In the genomic region with DNA sequence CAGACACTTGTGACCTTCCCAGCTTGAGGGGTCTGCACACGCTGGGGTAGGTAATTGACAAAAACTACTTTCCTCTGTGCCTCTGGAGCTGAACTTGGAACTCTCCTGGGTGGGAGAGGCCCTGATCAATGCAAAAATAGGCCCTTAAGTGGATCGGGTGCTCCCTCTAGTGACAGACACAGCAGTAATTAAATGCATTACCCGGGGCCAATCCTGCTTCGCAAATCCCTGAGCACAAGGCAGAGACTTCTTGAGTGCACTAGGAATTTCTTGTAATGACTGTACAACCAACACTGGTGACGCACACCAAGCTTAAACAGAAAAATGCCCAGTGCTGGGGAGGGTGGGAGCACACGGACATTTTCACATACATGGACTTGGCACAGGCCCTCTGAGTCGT, we compare ENCODE assay signal across 8 cellular contexts. TPM values are rescaled to one million over a fixed set of nuclear protein-coding genes. Genes with fewer than 3 reads are reported as not detected.
DNase-seq lines count a peak whose midpoint lies in the region; ATAC-seq and TF ChIP-seq lines count a peak whose summit lies in the region.

No MANE protein-coding gene starts in this region.

- no peak overlapping the region for H3K9ac ChIP-seq in colonic mucosa (ENCODE audit: low read depth in 2 of 2, low read length in 2 of 2)

- DNase-seq in A172 (ENCODE audit: low spot score) (peak; percentile 90), GM10266 (ENCODE audit: extremely low spot score) (peak; percentile 63), NCI-H2081 treated with DMSO at 0.1 percent for 48 hours (lab: John Stamatoyannopoulos, UW) (peak; percentile 34), WTC11 (ENCODE audit: low spot score) (peak; percentile 71), colonic mucosa (peak; percentile 73), right lobe of liver (peak in 2 of 3 donors; percentile 35 to 61)
- DNase-seq in stimulated activated naive B cell treated with anti-CD40 and anti-IgM and Interleukin-4, amounts not matched to agents 10 μg/mL and 1 μg/mL and 100 μg/mL, for 72 hours: no peak

- H3K36me3 ChIP-seq in colonic mucosa: no peaks in the 10 kb centered on the region
- H3K36me3 ChIP-seq in right lobe of liver: no peaks in the 10 kb centered on the region

- TF ChIP-seq CTCF in GM10266 (IDR thresholded peaks at IDR 0.05; ENCODE audit: control insufficient read depth, insufficient read depth, low read depth, missing control alignments): peak; percentile 77
- TF ChIP-seq CTCF in WTC11 (IDR thresholded peaks at IDR 0.05): peak; percentile 40
- peak; percentile 55 for TF ChIP-seq CTCF in colonic mucosa (IDR thresholded peaks at IDR 0.05)
- TF ChIP-seq CTCF in right lobe of liver (IDR thresholded peaks at IDR 0.05): peak; percentile 68 to 81 (median 72)

- CTCF ChIA-PET in WTC11 (lab: Charles Lee): interaction anchor here (0.6 to 3.2 kb wide), 41 partner anchors 10 to 537 kb away, joined by 3 to 16 read pairs (median 4); a partner anchor contains a TSS

- POLR2A ChIA-PET in WTC11 (lab: Charles Lee): interaction anchor here (0.7 to 0.9 kb wide), 2 partner anchors 79 to 202 kb away, joined by 4 read pairs; no protein-coding TSS in a partner anchor

- no peaks in the 10 kb centered on the region for H3K9me3 Mint-ChIP-seq in WTC11
- no peaks in the 10 kb centered on the region for H3K9me3 Mint-ChIP-seq in stimulated activated naive B cell treated with anti-CD40 and anti-IgM and Interleukin-4, amounts not matched to agents 10 μg/mL and 1 μg/mL and 100 μg/mL, for 72 hours

- H3K27me3 ChIP-seq in colonic mucosa (no peaks in the 10 kb centered on the region), right lobe of liver (no peaks in the 10 kb centered on the region)

- H3K9me3 ChIP-seq in colonic mucosa (no peaks in the 10 kb centered on the region), right lobe of liver (no peaks in the 10 kb centered on the region)

- H3K4me3 Mint-ChIP-seq in WTC11: no peak overlapping the region
- no peak overlapping the region for H3K4me3 Mint-ChIP-seq in stimulated activated naive B cell treated with anti-CD40 and anti-IgM and Interleukin-4, amounts not matched to agents 10 μg/mL and 1 μg/mL and 100 μg/mL, for 72 hours

- H3K27me3 Mint-ChIP-seq in WTC11 (ENCODE audit: low read depth): peaks cover 78% of the 10 kb centered on the region
- peaks cover 13 to 15% of the 10 kb centered on the region in 2 donors for H3K27me3 Mint-ChIP-seq in stimulated activated naive B cell treated with anti-CD40 and anti-IgM and Interleukin-4, amounts not matched to agents 10 μg/mL and 1 μg/mL and 100 μg/mL, for 72 hours

- intact Hi-C loops in colonic mucosa (cut with DNase I): loop anchor here (5.0 kb wide), 2 partner anchors 126 to 276 kb away; no protein-coding TSS in a partner anchor
- intact Hi-C loops in right lobe of liver (cut with DNase I): loop anchor here in 1 of 2 donors (10.0 kb wide), 2 partner anchors 123 to 273 kb away; a partner anchor contains a TSS

- H3K4me3 ChIP-seq in colonic mucosa: no peak overlapping the region
- H3K4me3 ChIP-seq in right lobe of liver: no peak overlapping the region

- peaks cover 2% of the 10 kb centered on the region for H3K4me1 Mint-ChIP-seq in WTC11
- no peaks in the 10 kb centered on the region for H3K4me1 Mint-ChIP-seq in stimulated activated naive B cell treated with anti-CD40 and anti-IgM and Interleukin-4, amounts not matched to agents 10 μg/mL and 1 μg/mL and 100 μg/mL, for 72 hours

- 1% methylated on average over 6 of the region's 7 CpGs for WGBS in right lobe of liver (ENCODE audit: insufficient coverage, low coverage, low lambda C conversion rate, missing lambda C conversion rate)

- no peak overlapping the region; the same call in 1 of the 2 replicates for H3K27ac Mint-ChIP-seq in WTC11
- H3K27ac Mint-ChIP-seq in stimulated activated naive B cell treated with anti-CD40 and anti-IgM and Interleukin-4, amounts not matched to agents 10 μg/mL and 1 μg/mL and 100 μg/mL, for 72 hours: no peak overlapping the region

- ATAC-seq in WTC11 (peak; percentile 97), right lobe of liver (peak; percentile 90 to 98 (median 92)), HG03045 (IDR thresholded peaks at IDR 0.05; ENCODE audit: unreplicated experiment) (no peak)
- peak; percentile 64 to 86 for ATAC-seq in stimulated activated naive B cell treated with anti-CD40 and anti-IgM and Interleukin-4, amounts not matched to agents 10 μg/mL and 1 μg/mL and 100 μg/mL, for 72 hours (replicated peaks)

- no peak for TF ChIP-seq POLR2A in right lobe of liver (IDR thresholded peaks at IDR 0.05)

- no peaks in the 10 kb centered on the region for H3K36me3 Mint-ChIP-seq in WTC11
- no peaks in the 10 kb centered on the region for H3K36me3 Mint-ChIP-seq in stimulated activated naive B cell treated with anti-CD40 and anti-IgM and Interleukin-4, amounts not matched to agents 10 μg/mL and 1 μg/mL and 100 μg/mL, for 72 hours

- no peaks in the 10 kb centered on the region for H3K4me1 ChIP-seq in colonic mucosa
- no peaks in the 10 kb centered on the region for H3K4me1 ChIP-seq in right lobe of liver

- H3K27ac ChIP-seq in colonic mucosa (no peak overlapping the region), right lobe of liver (no peak overlapping the region)

TF ChIP-seq in WTC11, 78 proteins besides CTCF, POLR2A, EP300 and RAD21:
- TF ChIP-seq, protein P1, sequence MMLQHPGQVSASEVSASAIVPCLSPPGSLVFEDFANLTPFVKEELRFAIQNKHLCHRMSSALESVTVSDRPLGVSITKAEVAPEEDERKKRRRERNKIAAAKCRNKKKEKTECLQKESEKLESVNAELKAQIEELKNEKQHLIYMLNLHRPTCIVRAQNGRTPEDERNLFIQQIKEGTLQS (CRISPR knock-in tag; conservative IDR thresholded peaks at IDR 0.05): no peak
- TF ChIP-seq, protein P2, sequence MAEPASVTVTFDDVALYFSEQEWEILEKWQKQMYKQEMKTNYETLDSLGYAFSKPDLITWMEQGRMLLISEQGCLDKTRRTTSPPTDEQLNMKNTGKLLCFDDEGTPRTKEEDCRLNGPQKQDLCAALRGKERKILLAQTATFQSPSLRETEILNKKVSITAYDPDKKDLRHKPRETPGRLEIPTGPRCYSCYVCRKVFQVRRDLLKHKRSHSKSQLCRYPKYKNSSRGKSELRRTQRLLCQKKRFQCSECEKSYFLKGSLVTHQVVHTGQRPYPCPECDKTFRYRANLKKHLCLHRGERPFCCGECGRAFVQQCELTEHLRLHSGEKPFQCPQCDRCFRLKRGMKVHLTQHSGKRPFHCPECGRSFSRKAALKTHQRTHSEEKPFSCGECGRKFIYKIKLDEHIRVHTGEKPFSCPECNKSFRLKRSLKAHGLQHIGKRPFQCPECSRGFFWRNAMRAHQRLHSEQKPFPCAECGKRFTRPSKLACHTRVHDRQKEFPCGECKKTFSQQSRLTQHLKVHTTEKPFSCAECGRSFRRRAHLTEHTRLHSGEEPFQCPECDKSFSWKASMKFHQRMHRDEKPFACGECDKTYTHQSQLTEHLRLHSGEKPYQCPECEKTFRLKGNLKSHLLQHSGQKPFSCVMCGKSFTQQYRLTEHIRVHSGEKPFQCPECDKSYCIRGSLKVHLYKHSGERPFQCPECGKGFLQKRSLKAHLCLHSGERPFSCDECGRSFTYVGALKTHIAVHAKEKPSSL (CRISPR knock-in tag; conservative IDR thresholded peaks at IDR 0.05): no peak
- no peak for TF ChIP-seq EMX1 (CRISPR knock-in tag; IDR thresholded peaks at IDR 0.05)
- TF ChIP-seq, protein P3, sequence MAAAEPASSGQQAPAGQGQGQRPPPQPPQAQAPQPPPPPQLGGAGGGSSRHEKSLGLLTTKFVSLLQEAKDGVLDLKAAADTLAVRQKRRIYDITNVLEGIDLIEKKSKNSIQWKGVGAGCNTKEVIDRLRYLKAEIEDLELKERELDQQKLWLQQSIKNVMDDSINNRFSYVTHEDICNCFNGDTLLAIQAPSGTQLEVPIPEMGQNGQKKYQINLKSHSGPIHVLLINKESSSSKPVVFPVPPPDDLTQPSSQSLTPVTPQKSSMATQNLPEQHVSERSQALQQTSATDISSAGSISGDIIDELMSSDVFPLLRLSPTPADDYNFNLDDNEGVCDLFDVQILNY (CRISPR knock-in tag; IDR thresholded peaks at IDR 0.05): no peak
- no peak for TF ChIP-seq NR2C2 (CRISPR knock-in tag; IDR thresholded peaks at IDR 0.05)
- TF ChIP-seq CREM (CRISPR knock-in tag; IDR thresholded peaks at IDR 0.05): no peak

RNA-seq across cellular contexts. Expression of a gene that starts 10.6 kb away (rescaled TPM):
- total RNA-seq in A172 (2014; rRNA removed; shearing (Covaris generic)): 272 and 464 TPM in 2 replicates
- 442 to 516 TPM (median 467 TPM) in 3 replicates for total RNA-seq in WTC11 (2021)
- total RNA-seq in colonic mucosa: 100 to 1,000 TPM in 1 of 2 donors, 10 to 100 TPM in 1; 43.8 to 147 TPM
- 10 to 100 TPM in 3 of 6 experiments, 1 to 10 TPM in 3; 4.3 to 16.4 (median 9.1) TPM for total RNA-seq in right lobe of liver

RNA-seq across cellular contexts. Expression of a gene that starts 24.9 kb away (rescaled TPM):
- not detected in 2 replicates for total RNA-seq in A172 (2014; rRNA removed; shearing (Covaris generic))
- total RNA-seq in WTC11 (2021) (0.79 to 0.94 TPM (median 0.87 TPM) in 3 replicates), colonic mucosa (not detected), right lobe of liver (under 1 TPM in 1 of 6 experiments, not detected in 5; 0.04 TPM)

RNA-seq across cellular contexts. Expression of a gene that starts 32.5 kb away (rescaled TPM):
- total RNA-seq in A172 (2014; rRNA removed; shearing (Covaris generic)): 453 and 647 TPM in 2 replicates
- total RNA-seq in WTC11 (2021) (2,505 to 2,895 TPM (median 2,837 TPM) in 3 replicates), colonic mucosa (1,000 to 10,000 TPM; 1,447 to 1,819 TPM), right lobe of liver (100 to 1,000 TPM; 305 to 530 (median 455) TPM)

RNA-seq across cellular contexts. Expression of a gene that starts 34.1 kb away (rescaled TPM):
- total RNA-seq in A172 (2014; rRNA removed; shearing (Covaris generic)): 1.2 TPM in 1 of 2 replicates, not detected in the other
- total RNA-seq in WTC11 (2021) (5.8 to 8.3 TPM (median 6.5 TPM) in 3 replicates), colonic mucosa (10 to 100 TPM; 78.1 to 85.9 TPM), right lobe of liver (10 to 100 TPM; 10.8 to 19.7 (median 14.8) TPM)

RNA-seq across cellular contexts. Expression of a gene that starts 41.6 kb away (rescaled TPM):
- not detected in 2 replicates for total RNA-seq in A172 (2014; rRNA removed; shearing (Covaris generic))
- total RNA-seq in WTC11 (2021): 0.33 to 2.6 TPM (median 0.82 TPM) in 3 replicates
- total RNA-seq in colonic mucosa: not detected
- not detected for total RNA-seq in right lobe of liver
